In genomic region chr11:45664376-45665205, GRCh38 we compare ENCODE assay signal across 8 cellular contexts. TPM values are rescaled to one million over a fixed set of nuclear protein-coding genes. Genes with fewer than 3 reads are reported as not detected.
DNase-seq lines count a peak whose midpoint lies in the region; ATAC-seq and TF ChIP-seq lines count a peak whose summit lies in the region.

No MANE protein-coding gene starts in this region.

- TF ChIP-seq POLR2A in body of pancreas (IDR thresholded peaks at IDR 0.05): no peak

- H3K4me3 ChIP-seq in HUES6 (ENCODE audit: low read depth, low read length) (peak overlapping the region; percentile 73), body of pancreas (peak overlapping the region; percentile 22 to 51), skin epidermis (peak overlapping the region; percentile 37 to 62 (median 46))

- no peak overlapping the region for H3K9ac ChIP-seq in HUES6 (ENCODE audit: low read length)

- no peak overlapping the region for H3K27ac ChIP-seq in HUES6 (ENCODE audit: low read depth, low read length)
- peak overlapping the region in 1 of 4 donors; percentile 37 for H3K27ac ChIP-seq in body of pancreas
- peak overlapping the region in 4 of 21 experiments; percentile 2 to 65 (median 27) for H3K27ac ChIP-seq in skin epidermis

- H3K36me3 ChIP-seq in HUES6 (ENCODE audit: control insufficient read depth, insufficient read depth, low read length) (no peaks in the 10 kb centered on the region), body of pancreas (replicated peaks in 1 of 2; ENCODE audit: insufficient read depth in 1 of 2, low read depth in 2 of 2) (no peaks in the 10 kb centered on the region)

- ATAC-seq in body of pancreas (peak; percentile 19), GM19463 (IDR thresholded peaks at IDR 0.05; ENCODE audit: unreplicated experiment) (no peak)

- TF ChIP-seq CTCF in body of pancreas (IDR thresholded peaks at IDR 0.05): no peak

- intact Hi-C loops in body of pancreas (cut with DNase I): no loop called here

- WGBS in body of pancreas, 2 donors: 0 to 1% methylated on average over 9 to 73 of the region's 76 CpGs

- H3K4me1 ChIP-seq in HUES6 (ENCODE audit: control insufficient read depth, insufficient read depth, low read length) (peaks cover 41% of the 10 kb centered on the region), body of pancreas (peaks cover 19% of the 10 kb centered on the region)

- no peak for DNase-seq in body of pancreas
- peak; percentile 64 for DNase-seq in iPS-NIHi11 (ENCODE audit: low spot score)
- DNase-seq in Kasumi-1 (lab: John Stamatoyannopoulos, UW): no peak
- DNase-seq in superior temporal gyrus (ENCODE audit: extremely low spot score): no peak
- DNase-seq in HuH-7 (ENCODE audit: low spot score): no peak

- H3K27me3 ChIP-seq in HUES6 (ENCODE audit: control insufficient read depth, insufficient read depth, low read length) (peaks cover 79% of the 10 kb centered on the region), body of pancreas (peaks cover 0 to 27% of the 10 kb centered on the region in 2 donors)

- H3K9me3 ChIP-seq in HUES6 (ENCODE audit: control insufficient read depth, insufficient read depth, low read depth, low read length) (no peaks in the 10 kb centered on the region), body of pancreas (no peaks in the 10 kb centered on the region)

RNA-seq across cellular contexts. Expression of gene CHST1, which starts 0.8 kb away (rescaled TPM):
- 1 to 10 TPM; 1.3 to 2.0 TPM for total RNA-seq in body of pancreas
